12 cellular contexts compared by ENCODE assay signal in genomic region chr7:140676303-140676702, GRCh38. TPM values are rescaled to one million over a fixed set of nuclear protein-coding genes. Genes with fewer than 3 reads are reported as not detected.
A peak's percentile ranks its signal among the peaks of the same experiment; 100 is the strongest.
DNase-seq lines count a peak whose midpoint lies in the region; ATAC-seq and TF ChIP-seq lines count a peak whose summit lies in the region.
"Had no signal": no experiment of that assay in that cellular context is flagged by ENCODE, and none has a peak within 500 bp of the region (broad histone marks: within the 10 kb centered on the region; RNA-seq: fewer than 3 reads in every experiment).

No MANE protein-coding gene starts in this region.

- no peaks in the 10 kb centered on the region for H3K9me3 Mint-ChIP-seq in naive thymus-derived CD4-positive, alpha-beta T cell
- H3K9me3 Mint-ChIP-seq in endodermal cell = no peaks in the 10 kb centered on the region
- no peaks in the 10 kb centered on the region for H3K9me3 Mint-ChIP-seq in activated CD4-positive, alpha-beta memory T cell treated with anti-CD3 and anti-CD28 coated beads for 36 hours
- H3K9me3 Mint-ChIP-seq: type B pancreatic cell had no signal

- H3K4me1 ChIP-seq in naive thymus-derived CD4-positive, alpha-beta T cell (ENCODE audit: control insufficient read depth in 2 of 2, insufficient read depth in 2 of 2, low read length in 2 of 2) = peaks cover 11 to 14% of the 10 kb centered on the region in 2 donors
- H3K4me1 ChIP-seq in endodermal cell (ENCODE audit: control insufficient read depth, insufficient read depth, low read length) = peaks cover 2% of the 10 kb centered on the region
- peaks cover 25 to 38% (median 32%) of the 10 kb centered on the region in 4 donors for H3K4me1 ChIP-seq in stomach

- peaks cover 18 to 43% (median 36%) of the 10 kb centered on the region in 7 donors for H3K4me1 Mint-ChIP-seq in naive thymus-derived CD4-positive, alpha-beta T cell
- peaks cover 2% of the 10 kb centered on the region for H3K4me1 Mint-ChIP-seq in endodermal cell
- H3K4me1 Mint-ChIP-seq in activated CD4-positive, alpha-beta memory T cell treated with anti-CD3 and anti-CD28 coated beads for 36 hours (ENCODE audit: low read depth) = peaks cover 33% of the 10 kb centered on the region

- POLR2A ChIA-PET in naive thymus-derived CD4-positive, alpha-beta T cell (lab: Charles Lee) = no interaction called here
- POLR2A ChIA-PET in activated CD4-positive, alpha-beta memory T cell treated with anti-CD3 and anti-CD28 coated beads for 36 hours (lab: Charles Lee) = no interaction called here

- intact Hi-C loops in naive thymus-derived CD4-positive, alpha-beta T cell (cut with micrococcal nuclease) = loop anchor here in 1 of 2 donors (10.0 kb wide), 1 partner anchor 612 kb away; the partner anchor contains the start of gene PARP12
- intact Hi-C loops in stomach (cut with DNase I; ENCODE audit: low total_unique reads) = no loop called here
- intact Hi-C loops in activated CD4-positive, alpha-beta memory T cell treated with anti-CD3 and anti-CD28 coated beads for 36 hours (cut with micrococcal nuclease) = no loop called here

- no peak for TF ChIP-seq POLR2A in stomach (IDR thresholded peaks at IDR 0.05)

- no peak for DNase-seq in naive thymus-derived CD4-positive, alpha-beta T cell
- DNase-seq in endodermal cell (no peak), NCI-H2029 treated with DMSO at 0.1 percent for 48 hours (lab: John Stamatoyannopoulos, UW) (no peak), stomach (no peak)
- no peak for DNase-seq in activated CD4-positive, alpha-beta memory T cell treated with anti-CD3 and anti-CD28 coated beads for 36 hours
- DNase-seq: NCI-H524 treated with DMSO at 0.1 percent for 48 hours had no signal

- TF ChIP-seq CTCF in endodermal cell (conservative IDR thresholded peaks at IDR 0.05) (no peak), stomach (IDR thresholded peaks at IDR 0.05) (no peak)

- no peak for TF ChIP-seq EP300 in stomach (IDR thresholded peaks at IDR 0.05)

- no peaks in the 10 kb centered on the region for H3K9me3 ChIP-seq in naive thymus-derived CD4-positive, alpha-beta T cell (ENCODE audit: control insufficient read depth in 2 of 3, low read length in 3 of 3)
- H3K9me3 ChIP-seq in endodermal cell (ENCODE audit: control insufficient read depth, low read length) (no peaks in the 10 kb centered on the region), stomach (no peaks in the 10 kb centered on the region)

- no peaks in the 10 kb centered on the region for H3K27me3 ChIP-seq in naive thymus-derived CD4-positive, alpha-beta T cell (ENCODE audit: control insufficient read depth in 2 of 2, insufficient read depth in 2 of 2, low read length in 2 of 2)
- H3K27me3 ChIP-seq in endodermal cell (ENCODE audit: control insufficient read depth, insufficient read depth, low read length, poor library complexity, severe bottlenecking) (no peaks in the 10 kb centered on the region), stomach (no peaks in the 10 kb centered on the region)

- no peak overlapping the region for H3K4me3 ChIP-seq in naive thymus-derived CD4-positive, alpha-beta T cell (ENCODE audit: low read length)
- H3K4me3 ChIP-seq in endodermal cell (ENCODE audit: low read length) (no peak overlapping the region), stomach (no peak overlapping the region)
- H3K4me3 ChIP-seq: lung had no signal

- H3K36me3 Mint-ChIP-seq in naive thymus-derived CD4-positive, alpha-beta T cell = peaks cover 3 to 34% (median 22%) of the 10 kb centered on the region in 5 donors
- H3K36me3 Mint-ChIP-seq in endodermal cell (ENCODE audit: low read depth) = peaks cover 21% of the 10 kb centered on the region
- peaks cover 35% of the 10 kb centered on the region for H3K36me3 Mint-ChIP-seq in activated CD4-positive, alpha-beta memory T cell treated with anti-CD3 and anti-CD28 coated beads for 36 hours

- peaks cover 0 to 43% (median 0%) of the 10 kb centered on the region in 3 experiments for H3K36me3 ChIP-seq in naive thymus-derived CD4-positive, alpha-beta T cell (ENCODE audit: control insufficient read depth in 2 of 3, insufficient read depth in 3 of 3, low read length in 3 of 3)
- H3K36me3 ChIP-seq in endodermal cell (ENCODE audit: control insufficient read depth, insufficient read depth, low read length) (peaks cover 16% of the 10 kb centered on the region), stomach (peaks cover 11 to 45% (median 37%) of the 10 kb centered on the region in 4 donors)

- H3K27me3 Mint-ChIP-seq in naive thymus-derived CD4-positive, alpha-beta T cell = no peaks in the 10 kb centered on the region
- peaks cover 4% of the 10 kb centered on the region for H3K27me3 Mint-ChIP-seq in endodermal cell (ENCODE audit: insufficient read depth)
- no peaks in the 10 kb centered on the region for H3K27me3 Mint-ChIP-seq in activated CD4-positive, alpha-beta memory T cell treated with anti-CD3 and anti-CD28 coated beads for 36 hours
- H3K27me3 Mint-ChIP-seq: type B pancreatic cell had no signal

- H3K27ac Mint-ChIP-seq in naive thymus-derived CD4-positive, alpha-beta T cell = peak overlapping the region in 1 of 9 donors; percentile 45
- no peak overlapping the region for H3K27ac Mint-ChIP-seq in endodermal cell
- H3K27ac Mint-ChIP-seq in activated CD4-positive, alpha-beta memory T cell treated with anti-CD3 and anti-CD28 coated beads for 36 hours = no peak overlapping the region

- ATAC-seq in GM18867 (IDR thresholded peaks at IDR 0.05; ENCODE audit: unreplicated experiment) (peak; percentile 57), HG02571 (IDR thresholded peaks at IDR 0.05; ENCODE audit: unreplicated experiment) (peak; percentile 37), HG03520 (IDR thresholded peaks at IDR 0.05; ENCODE audit: unreplicated experiment) (peak; percentile 62)
- peak; percentile 9 for ATAC-seq in naive thymus-derived CD4-positive, alpha-beta T cell
- ATAC-seq: activated CD4-positive, CD25-positive, alpha-beta regulatory T cell treated with anti-CD3 and anti-CD28 coated beads, Interleukin-2, amount 50 U/mL, for 24 hours had no signal

- no peak overlapping the region for H3K27ac ChIP-seq in naive thymus-derived CD4-positive, alpha-beta T cell (ENCODE audit: low read depth, low read length)
- H3K27ac ChIP-seq in endodermal cell (ENCODE audit: low read depth, low read length) (no peak overlapping the region), stomach (no peak overlapping the region)

- WGBS in endodermal cell (ENCODE audit: insufficient coverage in 1 of 2, insufficient read length in 1 of 2), 2 experiments = 96 to 100% methylated on average over 1 to 3 of the region's 3 CpGs
- WGBS in stomach, 5 donors = 80 to 90% (median 86%) methylated on average over 3 of the region's 3 CpGs

- CTCF ChIA-PET in naive thymus-derived CD4-positive, alpha-beta T cell (lab: Charles Lee) = interaction anchor here (0.6 kb wide), 1 partner anchor 15 kb away, joined by 4 read pairs; no protein-coding TSS in a partner anchor
- CTCF ChIA-PET in activated CD4-positive, alpha-beta memory T cell treated with anti-CD3 and anti-CD28 coated beads for 36 hours (lab: Charles Lee) = no interaction called here

- no peak overlapping the region for H3K9ac ChIP-seq in endodermal cell (ENCODE audit: extremely low read depth, low read length, poor library complexity, severe bottlenecking)

- H3K4me3 Mint-ChIP-seq in naive thymus-derived CD4-positive, alpha-beta T cell = no peak overlapping the region
- no peak overlapping the region for H3K4me3 Mint-ChIP-seq in endodermal cell
- H3K4me3 Mint-ChIP-seq in activated CD4-positive, alpha-beta memory T cell treated with anti-CD3 and anti-CD28 coated beads for 36 hours = no peak overlapping the region

RNA-seq across cellular contexts. Expression of gene ADCK2, which starts 3.6 kb away (rescaled TPM):
- 10 to 100 TPM; 15.2 to 19.0 (median 18.3) TPM for total RNA-seq in naive thymus-derived CD4-positive, alpha-beta T cell
- 10 to 100 TPM; 32.2 to 34.2 TPM for polyA plus RNA-seq in naive thymus-derived CD4-positive, alpha-beta T cell
- total RNA-seq in endodermal cell (10 to 100 TPM; 13.5 to 17.8 TPM), stomach (10 to 100 TPM in 4 of 5 donors, 1 to 10 TPM in 1; 2.7 to 62.3 (median 22.0) TPM)
- polyA plus RNA-seq in endodermal cell (2013, experiment 1 of 2) = 7.6 TPM
- polyA plus RNA-seq in endodermal cell (2013, experiment 2 of 2) = 6.2 TPM
- polyA plus RNA-seq in stomach = 10 to 100 TPM in 2 of 3 donors, 1 to 10 TPM in 1; 8.7 to 20.9 (median 10.5) TPM
- total RNA-seq in activated CD4-positive, alpha-beta memory T cell treated with anti-CD3 and anti-CD28 coated beads for 36 hours = 10 to 100 TPM; 24.2 to 24.4 TPM

RNA-seq across cellular contexts. Expression of gene NDUFB2, which starts 20.2 kb away (rescaled TPM):
- 100 to 1,000 TPM in 1 of 5 experiments, 10 to 100 TPM in 4; 88.3 to 184 (median 94.0) TPM for total RNA-seq in naive thymus-derived CD4-positive, alpha-beta T cell
- polyA plus RNA-seq in naive thymus-derived CD4-positive, alpha-beta T cell = 100 to 1,000 TPM; 372 to 507 TPM
- total RNA-seq in endodermal cell = 100 to 1,000 TPM; 180 to 202 TPM
- 183 TPM for polyA plus RNA-seq in endodermal cell (2013, experiment 1 of 2)
- polyA plus RNA-seq in endodermal cell (2013, experiment 2 of 2) = 170 TPM
- total RNA-seq in stomach = 100 to 1,000 TPM in 1 of 5 donors, 10 to 100 TPM in 4; 25.2 to 104 (median 89.3) TPM
- polyA plus RNA-seq in stomach = 100 to 1,000 TPM; 311 to 608 (median 464) TPM
- 100 to 1,000 TPM; 171 to 183 TPM for total RNA-seq in activated CD4-positive, alpha-beta memory T cell treated with anti-CD3 and anti-CD28 coated beads for 36 hours

RNA-seq across cellular contexts. Expression of gene DENND2A, which starts 35.7 kb away (rescaled TPM):
- not detected for total RNA-seq in naive thymus-derived CD4-positive, alpha-beta T cell
- polyA plus RNA-seq in naive thymus-derived CD4-positive, alpha-beta T cell = not detected
- total RNA-seq in endodermal cell = 10 to 100 TPM; 28.5 to 40.6 TPM
- polyA plus RNA-seq in endodermal cell (2013, experiment 1 of 2) = 26.6 TPM
- 30.2 TPM for polyA plus RNA-seq in endodermal cell (2013, experiment 2 of 2)
- total RNA-seq in stomach = 10 to 100 TPM in 1 of 5 donors, 1 to 10 TPM in 4; 4.1 to 17.8 (median 6.2) TPM
- polyA plus RNA-seq in stomach = 10 to 100 TPM in 1 of 3 donors, 1 to 10 TPM in 2; 1.8 to 11.5 (median 8.3) TPM
- total RNA-seq in activated CD4-positive, alpha-beta memory T cell treated with anti-CD3 and anti-CD28 coated beads for 36 hours = not detected

Comparison
In these comparisons a context has a peak if more than half of its experiments do, and no peak if none do; other contexts are left out.
1. ATAC-seq: peak in every context shown above with its lines; median percentile 62 in HG03520; 57 in GM18867; 37 in HG02571; 9 in naive thymus-derived CD4-positive, alpha-beta T cell.
2. RNA of gene DENND2A, which starts 35.7 kb away (total RNA-seq): 28.5 to 40.6 TPM in endodermal cell and 4.1 to 17.8 TPM in stomach; not detected in naive thymus-derived CD4-positive, alpha-beta T cell and not detected in activated CD4-positive, alpha-beta memory T cell treated with anti-CD3 and anti-CD28 coated beads for 36 hours; every median in the first group is over 4 times any median in the second.